ENCODE assay signal across 1 cellular context in genomic region chr4:14130551-14130950, GRCh38.
TF ChIP-seq lines count a peak whose summit lies in the region.

No MANE protein-coding gene starts in this region.

TF ChIP-seq in IMR-90, 13 proteins besides CTCF, POLR2A, EP300 and RAD21:
- TF ChIP-seq MAFK (IDR thresholded peaks at IDR 0.05; ENCODE audit: low read depth, low read length) = no peak
- TF ChIP-seq SMC3 (IDR thresholded peaks at IDR 0.05; ENCODE audit: low read depth, low read length) = no peak
- no peak for TF ChIP-seq USF2 (IDR thresholded peaks at IDR 0.05; ENCODE audit: low read depth, low read length)
- no peak for TF ChIP-seq RFX5 (IDR thresholded peaks at IDR 0.05; ENCODE audit: low read depth, low read length)
- TF ChIP-seq MAZ (IDR thresholded peaks at IDR 0.05; ENCODE audit: borderline replicate concordance, low read depth, low read length) = no peak
- no peak for TF ChIP-seq FOS (IDR thresholded peaks at IDR 0.05; ENCODE audit: low read depth, low read length)
- TF ChIP-seq ELK1 (IDR thresholded peaks at IDR 0.05; ENCODE audit: borderline replicate concordance, low read depth, low read length) = no peak
- no peak for TF ChIP-seq BHLHE40 (IDR thresholded peaks at IDR 0.05; ENCODE audit: low read depth, low read length)
- TF ChIP-seq MXI1 (IDR thresholded peaks at IDR 0.05; ENCODE audit: borderline replicate concordance, low read depth, low read length) = no peak
- no peak for TF ChIP-seq CEBPB (IDR thresholded peaks at IDR 0.05; ENCODE audit: low read depth, low read length)
- no peak for TF ChIP-seq RCOR1 (IDR thresholded peaks at IDR 0.05; ENCODE audit: insufficient replicate concordance, low read length)
- TF ChIP-seq NFE2L2 (IDR thresholded peaks at IDR 0.05; ENCODE audit: low read depth, low read length) = no peak
- TF ChIP-seq CHD1 (IDR thresholded peaks at IDR 0.05; ENCODE audit: low read depth, low read length) = no peak
